In genomic region chr16:57764341-57765159, GRCh38 we compare ENCODE assay signal across 8 cellular contexts. TPM values are rescaled to one million over a fixed set of nuclear protein-coding genes. Genes with fewer than 3 reads are reported as not detected.
DNase-seq lines count a peak whose midpoint lies in the region; ATAC-seq and TF ChIP-seq lines count a peak whose summit lies in the region.

No MANE protein-coding gene starts in this region.

- H3K27me3 ChIP-seq in CD8-positive, alpha-beta memory T cell (ENCODE audit: insufficient read depth, low read length, poor library complexity, severe bottlenecking): no peaks in the 10 kb centered on the region

- no peaks in the 10 kb centered on the region for H3K27me3 Mint-ChIP-seq in CD8-positive, alpha-beta memory T cell

- H3K36me3 Mint-ChIP-seq in CD8-positive, alpha-beta memory T cell: no peaks in the 10 kb centered on the region

- no peak overlapping the region for H3K4me3 Mint-ChIP-seq in CD8-positive, alpha-beta memory T cell

- H3K4me3 ChIP-seq in CD8-positive, alpha-beta memory T cell (ENCODE audit: low read length): no peak overlapping the region

- POLR2A ChIA-PET in CD8-positive, alpha-beta memory T cell (lab: Charles Lee): no interaction called here

- H3K9me3 ChIP-seq in CD8-positive, alpha-beta memory T cell (ENCODE audit: low read length): no peaks in the 10 kb centered on the region

- H3K9me3 Mint-ChIP-seq in CD8-positive, alpha-beta memory T cell: no peaks in the 10 kb centered on the region

- peak in 3 of 5 donors; percentile 14 to 19 (median 16) for DNase-seq in CD8-positive, alpha-beta memory T cell
- peak; percentile 82 for DNase-seq in H4 (ENCODE audit: low spot score)
- DNase-seq in fibroblast of gingiva (ENCODE audit: low read depth): peak; percentile 53
- no peak for DNase-seq in sciatic nerve (ENCODE audit: low spot score)
- DNase-seq in Kasumi-1 (lab: John Stamatoyannopoulos, UW): no peak

- H3K27ac ChIP-seq in CD8-positive, alpha-beta memory T cell (ENCODE audit: low read depth, low read length): no peak overlapping the region

- intact Hi-C loops in sciatic nerve (cut with DNase I): no loop called here

- no peak overlapping the region for H3K27ac Mint-ChIP-seq in CD8-positive, alpha-beta memory T cell

- H3K36me3 ChIP-seq in CD8-positive, alpha-beta memory T cell (ENCODE audit: insufficient read depth, low read length): no peaks in the 10 kb centered on the region

- no peaks in the 10 kb centered on the region for H3K4me1 Mint-ChIP-seq in CD8-positive, alpha-beta memory T cell

- CTCF ChIA-PET in CD8-positive, alpha-beta memory T cell (lab: Charles Lee): no interaction called here

- peak; percentile 89 for ATAC-seq in SK-N-SH treated with all-trans-retinoic acid at 6 μM for 48 hours
- peak; percentile 25 for ATAC-seq in sciatic nerve
- ATAC-seq in HG02852 (IDR thresholded peaks at IDR 0.05; ENCODE audit: unreplicated experiment): no peak
- ATAC-seq in GM21723 (IDR thresholded peaks at IDR 0.05; ENCODE audit: unreplicated experiment): no peak

- no peaks in the 10 kb centered on the region for H3K4me1 ChIP-seq in CD8-positive, alpha-beta memory T cell (ENCODE audit: insufficient read depth, low read length)

TF ChIP-seq in SK-N-SH treated with all-trans-retinoic acid at 6 μM for 48 hours, 23 proteins besides CTCF, POLR2A, EP300 and RAD21:
- TF ChIP-seq ZFP3 (CRISPR knock-in tag; IDR thresholded peaks at IDR 0.05) (0 out of 2 replicates have a peak, but pooled peaks have one; percentile 31), CSRNP3 (CRISPR knock-in tag; IDR thresholded peaks at IDR 0.05) (no peak), PPARA (CRISPR knock-in tag; IDR thresholded peaks at IDR 0.05; ENCODE audit: borderline replicate concordance) (no peak), SNAI2 (CRISPR knock-in tag; IDR thresholded peaks at IDR 0.05) (no peak), TCF4 (CRISPR knock-in tag; IDR thresholded peaks at IDR 0.05; ENCODE audit: borderline replicate concordance) (peak; percentile 36; the same call in 1 of the 2 replicates), BACH2 (CRISPR knock-in tag; IDR thresholded peaks at IDR 0.05; ENCODE audit: borderline replicate concordance) (no peak), OSR1 (CRISPR knock-in tag; IDR thresholded peaks at IDR 0.05) (no peak), PATZ1 (CRISPR knock-in tag; IDR thresholded peaks at IDR 0.05; ENCODE audit: borderline replicate concordance) (no peak)

RNA-seq across cellular contexts. Expression of gene KATNB1, which starts 29.0 kb away (rescaled TPM):
- 10 to 100 TPM; 50.2 to 53.0 TPM for total RNA-seq in CD8-positive, alpha-beta memory T cell
- polyA plus RNA-seq in CD8-positive, alpha-beta memory T cell: 29.7 TPM
- 22.1 and 24.9 TPM in 2 replicates for total RNA-seq in H4 (2014; rRNA removed; shearing (Covaris generic))
- 14.7 TPM for total RNA-seq in sciatic nerve

RNA-seq across cellular contexts. Expression of gene KIFC3, which starts 37.7 kb away (rescaled TPM):
- 1 to 10 TPM; 2.9 to 3.2 TPM for total RNA-seq in CD8-positive, alpha-beta memory T cell
- 0.82 TPM for polyA plus RNA-seq in CD8-positive, alpha-beta memory T cell
- 12.2 and 27.4 TPM in 2 replicates for total RNA-seq in H4 (2014; rRNA removed; shearing (Covaris generic))
- total RNA-seq in sciatic nerve: 94.3 TPM

Comparison
In these comparisons a context has a peak if more than half of its experiments do, and no peak if none do; other contexts are left out.
1. DNase-seq: peak in CD8-positive, alpha-beta memory T cell (3 of 5), H4 (single experiment) and fibroblast of gingiva (single experiment); none in sciatic nerve (single experiment) and Kasumi-1 (0 of 2).
2. ATAC-seq: peak in SK-N-SH treated with all-trans-retinoic acid at 6 μM for 48 hours (single experiment) and sciatic nerve (single experiment); none in HG02852 (single experiment) and GM21723 (single experiment).